23 cellular contexts compared by ENCODE assay signal in genomic region chr10:1920127-1920526, GRCh38.
"Had no signal": no experiment of that assay in that cellular context is flagged by ENCODE, and none has a peak within 500 bp of the region (broad histone marks: within the 10 kb centered on the region; RNA-seq: fewer than 3 reads in every experiment).

No MANE protein-coding gene starts in this region.

- H3K4me3 Mint-ChIP-seq: mesothelial cell of epicardium, naive B cell had no signal

- H3K9me3 Mint-ChIP-seq: mesothelial cell of epicardium had no signal

- DNase-seq: dermis blood vessel endothelial cell; dorsolateral prefrontal cortex; effector CD4-positive, alpha-beta T cell; effector memory CD4-positive, alpha-beta T cell; foreskin keratinocyte; glutamatergic neuron; head of caudate nucleus; heart right ventricle; hippocampal formation; left cardiac atrium; left lung; left ventricle myocardium superior; lower lobe of right lung; mesenchymal stem cell; mucosa of descending colon; naive B cell had no signal

- H3K36me3 ChIP-seq: esophagus muscularis mucosa, gastroesophageal sphincter, heart right ventricle, left lung, lower lobe of right lung had no signal

- H3K36me3 Mint-ChIP-seq: mesothelial cell of epicardium, naive B cell had no signal

- FAIRE-seq: endothelial cell of umbilical vein, islet of Langerhans, keratinocyte had no signal

- H3K4me1 ChIP-seq: esophagus muscularis mucosa, foreskin keratinocyte, gastroesophageal sphincter, heart right ventricle, left lung, lower lobe of right lung had no signal

- H3K27me3 ChIP-seq: foreskin keratinocyte, left lung had no signal

- H3K4me3 ChIP-seq: coronary artery, dorsolateral prefrontal cortex, esophagus muscularis mucosa, gastroesophageal sphincter, heart right ventricle, left lung, lower lobe of right lung, mucosa of descending colon had no signal

- H3K9me3 ChIP-seq: esophagus muscularis mucosa, gastroesophageal sphincter, heart right ventricle, left lung, lower lobe of right lung had no signal

- H3K27ac Mint-ChIP-seq: mesothelial cell of epicardium, naive B cell had no signal

- H3K4me1 Mint-ChIP-seq: mesothelial cell of epicardium, naive B cell had no signal

- H3K27ac ChIP-seq: coronary artery, dorsolateral prefrontal cortex, esophagus muscularis mucosa, foreskin keratinocyte, gastroesophageal sphincter, heart right ventricle, left lung, lower lobe of right lung had no signal

- ATAC-seq: foreskin keratinocyte, gastroesophageal sphincter, heart right ventricle, left cardiac atrium, left lung, left ventricle myocardium superior, lower lobe of right lung, mucosa of descending colon had no signal
